In genomic region chr6:82247634-82248232, GRCh38 we compare ENCODE assay signal across 1 cellular context.
A peak's percentile ranks its signal among the peaks of the same experiment; 100 is the strongest.
TF ChIP-seq lines count a peak whose summit lies in the region.

Gene IBTK (minus strand): TSS chr6:82247744. CDS start chr6:82240486, 7,258 bp downstream.

TF ChIP-seq in K562, 482 proteins besides CTCF, POLR2A, EP300 and RAD21 (continued from another document and continues in another):
- TF ChIP-seq ASH1L (IDR thresholded peaks at IDR 0.05; ENCODE audit: borderline replicate concordance, low read depth, partially characterized antibody) (peak; percentile 96), POLR2H (tag; IDR thresholded peaks at IDR 0.05; ENCODE audit: low read depth) (peak; percentile 71), SMC3 (conservative IDR thresholded peaks at IDR 0.05; ENCODE audit: insufficient read depth, low read depth, low read length) (no peak), TBP (optimal IDR thresholded peaks at IDR 0.05; ENCODE audit: low read depth, low read length) (peak; percentile 34), ID3 (CRISPR knock-in tag; IDR thresholded peaks at IDR 0.05) (no peak), ID3 (tag; IDR thresholded peaks at IDR 0.05) (no peak), SNRNP70 (optimal IDR thresholded peaks at IDR 0.05; ENCODE audit: low read depth, low read length) (no peak), ZC3H11A (IDR thresholded peaks at IDR 0.05; ENCODE audit: low read depth, low read length) (no peak), ZNF584 (CRISPR knock-in tag; IDR thresholded peaks at IDR 0.05; ENCODE audit: low read depth) (peak; percentile 73; the same call in 1 of the 2 replicates), CREM (IDR thresholded peaks at IDR 0.05; ENCODE audit: low read depth) (peak; percentile 56), NR2F6 (CRISPR knock-in tag; IDR thresholded peaks at IDR 0.05) (no peak), SRSF7 (optimal IDR thresholded peaks at IDR 0.05; ENCODE audit: low read depth, low read length) (no peak), SPI1 (IDR thresholded peaks at IDR 0.05; ENCODE audit: borderline replicate concordance, low read depth, low read length) (no peak; the same call in 1 of the 2 replicates), POLR3G (IDR thresholded peaks at IDR 0.05; ENCODE audit: extremely low read depth, insufficient read length, insufficient replicate concordance) (no peak), STAT5A (IDR thresholded peaks at IDR 0.05; ENCODE audit: borderline replicate concordance, low read length) (no peak), ZNF766 (CRISPR knock-in tag; conservative IDR thresholded peaks at IDR 0.05) (peak; percentile 75), ZNF280B (CRISPR knock-in tag; IDR thresholded peaks at IDR 0.05) (no peak), GATAD2A (IDR thresholded peaks at IDR 0.05) (no peak), NFRKB (IDR thresholded peaks at IDR 0.05; ENCODE audit: low read depth) (peak; percentile 91; the same call in 1 of the 2 replicates), ZNF609 (CRISPR knock-in tag; IDR thresholded peaks at IDR 0.05; ENCODE audit: borderline replicate concordance) (no peak), MTA3 (IDR thresholded peaks at IDR 0.05; ENCODE audit: borderline replicate concordance) (0 out of 2 replicates have a peak, but pooled peaks have one; percentile 24), ZNF124 (CRISPR knock-in tag; IDR thresholded peaks at IDR 0.05) (no peak), ZNF77 (CRISPR knock-in tag; IDR thresholded peaks at IDR 0.05) (no peak), BDP1 (IDR thresholded peaks at IDR 0.05; ENCODE audit: insufficient read depth, insufficient read length) (no peak), STAG1 (CRISPR knock-in tag; IDR thresholded peaks at IDR 0.05; ENCODE audit: borderline replicate concordance) (no peak), CBX2 (IDR thresholded peaks at IDR 0.05; ENCODE audit: insufficient read depth, low read length, poor library complexity, severe bottlenecking) (no peak), MCM3 (IDR thresholded peaks at IDR 0.05) (no peak), MEF2D (tag; conservative IDR thresholded peaks at IDR 0.05; ENCODE audit: low read depth) (no peak), BRCA1 (IDR thresholded peaks at IDR 0.05) (no peak), BRCA1 (CRISPR knock-in tag; IDR thresholded peaks at IDR 0.05) (no peak), FOXM1 (IDR thresholded peaks at IDR 0.05; ENCODE audit: low read depth) (no peak), FOXM1 (CRISPR knock-in tag; IDR thresholded peaks at IDR 0.05; ENCODE audit: low read depth) (no peak), RBM17 (IDR thresholded peaks at IDR 0.05; ENCODE audit: borderline replicate concordance, low read depth, low read length) (no peak), HMG20A (CRISPR knock-in tag; conservative IDR thresholded peaks at IDR 0.05) (no peak), ZNF592 (IDR thresholded peaks at IDR 0.05) (no peak), REST (CRISPR knock-in tag; IDR thresholded peaks at IDR 0.05; ENCODE audit: low read depth) (no peak), TFE3 (CRISPR knock-in tag; IDR thresholded peaks at IDR 0.05) (no peak), IRF9 (tag; IDR thresholded peaks at IDR 0.05) (no peak), NBN (IDR thresholded peaks at IDR 0.05; ENCODE audit: low read depth) (0 out of 2 replicates have a peak, but pooled peaks have one; percentile 10), ATF6 (CRISPR knock-in tag; IDR thresholded peaks at IDR 0.05) (0 out of 2 replicates have a peak, but pooled peaks have one; percentile 33)
